In genomic region chr15:67607959-67608605, GRCh38 we compare ENCODE assay signal across 18 cellular contexts.
DNase-seq lines count a peak whose midpoint lies in the region; ATAC-seq and TF ChIP-seq lines count a peak whose summit lies in the region.
"Had no signal": no experiment of that assay in that cellular context is flagged by ENCODE, and none has a peak within 500 bp of the region (broad histone marks: within the 10 kb centered on the region; RNA-seq: fewer than 3 reads in every experiment).

No MANE protein-coding gene starts in this region.

- H3K27me3 ChIP-seq in hepatocyte (no peaks in the 10 kb centered on the region), mucosa of rectum (ENCODE audit: control insufficient read depth in 2 of 2, insufficient read depth in 2 of 2, low read length in 2 of 2) (no peaks in the 10 kb centered on the region), transverse colon (no peaks in the 10 kb centered on the region)
- H3K27me3 ChIP-seq: BLaER1 had no signal

- no peak overlapping the region for H3K4me3 Mint-ChIP-seq in activated naive CD8-positive, alpha-beta T cell treated with anti-CD3 and anti-CD28 coated beads, Interleukin-2, amount 50 U/mL, for 24 hours
- no peak overlapping the region for H3K4me3 Mint-ChIP-seq in HFFc6
- no peak overlapping the region for H3K4me3 Mint-ChIP-seq in osteocyte (ENCODE audit: unreplicated experiment)
- H3K4me3 Mint-ChIP-seq: CD14-positive monocyte; CD4-positive, alpha-beta memory T cell had no signal

- no peak for TF ChIP-seq POLR2A in transverse colon (IDR thresholded peaks at IDR 0.05)

- H3K4me3 ChIP-seq in hepatocyte (no peak overlapping the region), mucosa of rectum (ENCODE audit: low read length in 2 of 2) (peak overlapping the region; percentile 8 to 48), transverse colon (no peak overlapping the region)
- H3K4me3 ChIP-seq: BLaER1 had no signal

- H3K27ac ChIP-seq in hepatocyte = peak overlapping the region; percentile 1
- H3K27ac ChIP-seq in mucosa of rectum (ENCODE audit: low read depth in 2 of 2, low read length in 2 of 2) = peak overlapping the region in 1 of 2 donors; percentile 51
- H3K27ac ChIP-seq in transverse colon = peak overlapping the region in 2 of 4 donors; percentile 7 to 45
- H3K27ac ChIP-seq: BLaER1 had no signal

- H3K4me2 ChIP-seq in hepatocyte = no peak overlapping the region
- H3K4me2 ChIP-seq: BLaER1 had no signal

- ATAC-seq in activated naive CD8-positive, alpha-beta T cell treated with anti-CD3 and anti-CD28 coated beads, Interleukin-2, amount 50 U/mL, for 24 hours = no peak
- ATAC-seq: HCT116, HepG2 had no signal

- H3K4me1 Mint-ChIP-seq in activated naive CD8-positive, alpha-beta T cell treated with anti-CD3 and anti-CD28 coated beads, Interleukin-2, amount 50 U/mL, for 24 hours = peaks cover 3% of the 10 kb centered on the region
- no peaks in the 10 kb centered on the region; the same call in 1 of the 2 replicates for H3K4me1 Mint-ChIP-seq in HFFc6 (ENCODE audit: low read depth)
- H3K4me1 Mint-ChIP-seq in osteocyte (ENCODE audit: unreplicated experiment) = peaks cover 6% of the 10 kb centered on the region
- H3K4me1 Mint-ChIP-seq: CD14-positive monocyte had no signal

- H3K9me3 ChIP-seq in hepatocyte (ENCODE audit: low read depth) (no peaks in the 10 kb centered on the region), mucosa of rectum (ENCODE audit: control insufficient read depth in 2 of 2, low read length in 2 of 2) (no peaks in the 10 kb centered on the region), transverse colon (no peaks in the 10 kb centered on the region)
- H3K9me3 ChIP-seq: BLaER1 had no signal

- intact Hi-C loops in transverse colon (cut with DNase I; ENCODE audit: low total_unique reads) = no loop called here

- H3K27me3 Mint-ChIP-seq in activated naive CD8-positive, alpha-beta T cell treated with anti-CD3 and anti-CD28 coated beads, Interleukin-2, amount 50 U/mL, for 24 hours = no peaks in the 10 kb centered on the region
- H3K27me3 Mint-ChIP-seq in HFFc6 (ENCODE audit: insufficient read depth) (no peaks in the 10 kb centered on the region), osteocyte (ENCODE audit: unreplicated experiment) (no peaks in the 10 kb centered on the region)
- H3K27me3 Mint-ChIP-seq: CD4-positive, alpha-beta memory T cell had no signal

- no peaks in the 10 kb centered on the region for H4K20me1 ChIP-seq in hepatocyte (ENCODE audit: insufficient read depth, poor library complexity, severe bottlenecking)
- H4K20me1 ChIP-seq: BLaER1 had no signal

- H3K79me2 ChIP-seq in hepatocyte = no peaks in the 10 kb centered on the region

- WGBS in hepatocyte (ENCODE audit: low lambda C conversion rate, missing lambda C conversion rate) = 95% methylated on average over 3 of the region's 3 CpGs
- 48 to 51% methylated on average over 2 to 3 of the region's 3 CpGs for WGBS in transverse colon (ENCODE audit: low coverage in 1 of 2), 2 donors

- no peak overlapping the region for H3K9ac ChIP-seq in mucosa of rectum (ENCODE audit: low read depth in 1 of 2, low read length in 2 of 2)
- H3K9ac ChIP-seq: BLaER1 had no signal

- H3K36me3 Mint-ChIP-seq in activated naive CD8-positive, alpha-beta T cell treated with anti-CD3 and anti-CD28 coated beads, Interleukin-2, amount 50 U/mL, for 24 hours (ENCODE audit: low read depth) = peaks cover 3% of the 10 kb centered on the region
- H3K36me3 Mint-ChIP-seq in HFFc6 (ENCODE audit: low read depth) (peaks cover 6% of the 10 kb centered on the region; the same call in 1 of the 2 replicates), osteocyte (ENCODE audit: unreplicated experiment) (peaks cover 8% of the 10 kb centered on the region)

- TF ChIP-seq EP300 in transverse colon (IDR thresholded peaks at IDR 0.05; ENCODE audit: low read depth) = no peak

- no peaks in the 10 kb centered on the region for H3K9me2 ChIP-seq in hepatocyte (replicated peaks; ENCODE audit: insufficient read depth)

- TF ChIP-seq CTCF in hepatocyte (IDR thresholded peaks at IDR 0.05; ENCODE audit: poor library complexity) = no peak
- TF ChIP-seq CTCF in transverse colon (IDR thresholded peaks at IDR 0.05) = no peak
- no peak for TF ChIP-seq CTCF in HFFc6 (IDR thresholded peaks at IDR 0.05)
- TF ChIP-seq CTCF in osteocyte (IDR thresholded peaks at IDR 0.05) = no peak

- H2AFZ ChIP-seq in hepatocyte = no peak overlapping the region

- DNase-seq in activated naive CD8-positive, alpha-beta T cell treated with anti-CD3 and anti-CD28 coated beads, Interleukin-2, amount 50 U/mL, for 24 hours = no peak
- DNase-seq in hepatocyte (ENCODE audit: low spot score) = no peak
- DNase-seq in transverse colon = peak; percentile 54
- no peak for DNase-seq in GDM1 (lab: John Stamatoyannopoulos, UW)
- DNase-seq in HFFc6 = no peak
- DNase-seq in osteocyte (ENCODE audit: extremely low spot score, unreplicated experiment) = no peak
- DNase-seq: 8988T; CD4-positive, alpha-beta memory T cell; DMS153; DMS79; GF-D8; GOT3; H7 had no signal

- in situ Hi-C loops in transverse colon (cut with MboI; ENCODE audit: low pct_ligation_motif_present in 1 of 4, low pct_unique_long_range_greater_than_20kb in 1 of 4, low sequenced_read_pairs in 3 of 4) = no loop called here

- H3K4me1 ChIP-seq in hepatocyte (ENCODE audit: insufficient read depth) = peaks cover 8% of the 10 kb centered on the region
- peaks cover 7 to 9% of the 10 kb centered on the region in 2 donors for H3K4me1 ChIP-seq in mucosa of rectum (ENCODE audit: control insufficient read depth in 2 of 2, insufficient read depth in 2 of 2, low read length in 2 of 2)
- peaks cover 4 to 20% (median 11%) of the 10 kb centered on the region in 4 donors for H3K4me1 ChIP-seq in transverse colon
- H3K4me1 ChIP-seq: BLaER1 had no signal

- no peaks in the 10 kb centered on the region for H3K9me3 Mint-ChIP-seq in activated naive CD8-positive, alpha-beta T cell treated with anti-CD3 and anti-CD28 coated beads, Interleukin-2, amount 50 U/mL, for 24 hours
- H3K9me3 Mint-ChIP-seq in HFFc6 (no peaks in the 10 kb centered on the region), osteocyte (ENCODE audit: unreplicated experiment) (no peaks in the 10 kb centered on the region)
- H3K9me3 Mint-ChIP-seq: CD14-positive monocyte; CD4-positive, alpha-beta memory T cell had no signal

- H3K36me3 ChIP-seq in hepatocyte (replicated peaks; ENCODE audit: insufficient read depth, low read depth) (no peaks in the 10 kb centered on the region), mucosa of rectum (ENCODE audit: control insufficient read depth in 2 of 2, insufficient read depth in 2 of 2, low read length in 2 of 2) (peaks cover 0 to 2% of the 10 kb centered on the region in 2 donors), transverse colon (no peaks in the 10 kb centered on the region)

- H3K27ac Mint-ChIP-seq in activated naive CD8-positive, alpha-beta T cell treated with anti-CD3 and anti-CD28 coated beads, Interleukin-2, amount 50 U/mL, for 24 hours = peak overlapping the region; percentile 8
- H3K27ac Mint-ChIP-seq in HFFc6 (no peak overlapping the region), osteocyte (ENCODE audit: unreplicated experiment) (no peak overlapping the region)
- H3K27ac Mint-ChIP-seq: CD14-positive monocyte had no signal

Comparison
In these comparisons a context has a peak if more than half of its experiments do, and no peak if none do; other contexts are left out.
1. H3K4me3 ChIP-seq: peak in mucosa of rectum (2 of 2); none in hepatocyte (single experiment) and transverse colon (0 of 4).